4 cellular contexts compared by ENCODE assay signal in genomic region chr7:95788288-95788687, GRCh38. TPM values are rescaled to one million over a fixed set of nuclear protein-coding genes. Genes with fewer than 3 reads are reported as not detected.
"Had no signal": no experiment of that assay in that cellular context is flagged by ENCODE, and none has a peak within 500 bp of the region (broad histone marks: within the 10 kb centered on the region; RNA-seq: fewer than 3 reads in every experiment).

No MANE protein-coding gene starts in this region.

- H3K4me3 ChIP-seq: GM12878 had no signal

- DNase-seq: GDM1, GF-D8 had no signal

- ATAC-seq: GM12878 had no signal

RNA-seq across cellular contexts. Expression of gene DYNC1I1, which starts 15.9 kb away (rescaled TPM):
- total RNA-seq: G401 had no signal
